ENCODE assay signal across 21 cellular contexts in genomic region chr1:207789386-207789785, GRCh38.
"Had no signal": no experiment of that assay in that cellular context is flagged by ENCODE, and none has a peak within 500 bp of the region (broad histone marks: within the 10 kb centered on the region; RNA-seq: fewer than 3 reads in every experiment).

No MANE protein-coding gene starts in this region.

- ATAC-seq: esophagus mucosa, lower lobe of right lung had no signal

- H3K9me3 ChIP-seq: adrenal gland, lower lobe of right lung, tibial nerve, vagina had no signal

- H3K27me3 ChIP-seq: adrenal gland, tibial nerve, vagina had no signal

- DNase-seq: activated CD4-positive, CD25-positive, alpha-beta regulatory T cell treated with anti-CD3 and anti-CD28 coated beads, Interleukin-2, amount 50 U/mL, for 72 hours; activated CD8-positive, alpha-beta memory T cell treated with anti-CD3 and anti-CD28 coated beads for 24 hours; activated CD8-positive, alpha-beta memory T cell treated with anti-CD3 and anti-CD28 coated beads, Interleukin-2, amount 50 U/mL, for 48 hours; activated effector memory CD4-positive, alpha-beta T cell treated with anti-CD3 and anti-CD28 coated beads, Interleukin-2, amount 50 U/mL, for 16 hours; activated T-cell treated with anti-CD3 and anti-CD28 coated beads, Interleukin-2, amount 50 U/mL, for 48 hours; adrenal gland; effector CD4-positive, alpha-beta T cell; islet precursor cell; left colon; lower lobe of right lung; nephron progenitor cell; nucleus accumbens; posterior cingulate gyrus; retina; stimulated activated CD4-positive, alpha-beta T cell treated with anti-CD3 and anti-CD28 coated beads, Interleukin-12 subunit alpha, Interleukin-12 subunit beta, amount 100 ng/mL, for 4 hours; stimulated activated CD4-positive, alpha-beta T cell treated with anti-CD3 and anti-CD28 coated beads, Interleukin-2, amount 100 ng/mL, for 24 hours had no signal

- H3K27me3 Mint-ChIP-seq: activated naive CD4-positive, alpha-beta T cell treated with anti-CD3 and anti-CD28 coated beads, Interleukin-2, amount 50 U/mL, for 24 hours; stimulated activated naive CD8-positive, alpha-beta T cell treated with anti-CD3 and anti-CD28 coated beads, Interleukin-15, Interleukin-2, amounts not matched to agents 100 ng/mL and 50 ng/mL, for 24 hours had no signal

- H3K4me1 Mint-ChIP-seq: activated naive CD4-positive, alpha-beta T cell treated with anti-CD3 and anti-CD28 coated beads, Interleukin-2, amount 50 U/mL, for 24 hours; nephron progenitor cell had no signal

- H3K27ac Mint-ChIP-seq: stimulated activated naive CD8-positive, alpha-beta T cell treated with anti-CD3 and anti-CD28 coated beads, Interleukin-15, Interleukin-2, amounts not matched to agents 100 ng/mL and 50 ng/mL, for 24 hours had no signal

- H3K27ac ChIP-seq: lower lobe of right lung, tibial nerve, vagina had no signal

- H3K4me1 ChIP-seq: lower lobe of right lung, tibial nerve had no signal

- H3K4me3 ChIP-seq: adrenal gland, lower lobe of right lung, tibial nerve, vagina had no signal

- H3K9me3 Mint-ChIP-seq: activated naive CD4-positive, alpha-beta T cell treated with anti-CD3 and anti-CD28 coated beads, Interleukin-2, amount 50 U/mL, for 24 hours; nephron progenitor cell; stimulated activated naive CD8-positive, alpha-beta T cell treated with anti-CD3 and anti-CD28 coated beads, Interleukin-15, Interleukin-2, amounts not matched to agents 100 ng/mL and 50 ng/mL, for 24 hours had no signal

- H3K4me3 Mint-ChIP-seq: activated naive CD4-positive, alpha-beta T cell treated with anti-CD3 and anti-CD28 coated beads, Interleukin-2, amount 50 U/mL, for 24 hours; nephron progenitor cell; stimulated activated naive CD8-positive, alpha-beta T cell treated with anti-CD3 and anti-CD28 coated beads, Interleukin-15, Interleukin-2, amounts not matched to agents 100 ng/mL and 50 ng/mL, for 24 hours had no signal
